In genomic region chr1:54266195-54266594, GRCh38 we compare ENCODE assay signal across 30 cellular contexts.
"Had no signal": no experiment of that assay in that cellular context is flagged by ENCODE, and none has a peak within 500 bp of the region (broad histone marks: within the 10 kb centered on the region; RNA-seq: fewer than 3 reads in every experiment).

No MANE protein-coding gene starts in this region.

- ATAC-seq: activated CD8-positive, alpha-beta memory T cell treated with anti-CD3 and anti-CD28 coated beads, Interleukin-2, amount 10 ng/mL, durations not matched to agents 7 days and 5 days; activated naive CD4-positive, alpha-beta T cell treated with anti-CD3 and anti-CD28 coated beads, Interleukin-2, amount 50 U/mL, for 72 hours; activated naive CD8-positive, alpha-beta T cell treated with anti-CD3 and anti-CD28 coated beads, Interleukin-2, amount 50 U/mL, for 24 hours; SK-N-SH treated with all-trans-retinoic acid at 6 μM for 48 hours had no signal

- H3K27me3 Mint-ChIP-seq: activated B cell treated with CpG ODN at 0.5 μM for 24 hours; activated CD4-positive, alpha-beta T cell treated with anti-CD3 and anti-CD28 coated beads, Interleukin-2, amount 10 ng/mL, durations not matched to agents 24 days and 14 days; activated CD8-positive, alpha-beta memory T cell treated with anti-CD3 and anti-CD28 coated beads, Interleukin-2, amount 10 ng/mL, durations not matched to agents 7 days and 5 days; activated naive CD8-positive, alpha-beta T cell treated with anti-CD3 and anti-CD28 coated beads, Interleukin-2, amount 50 U/mL, for 24 hours; activated T-cell treated with anti-CD3 and anti-CD28 coated beads, Interleukin-2, amount 50 U/mL, for 24 hours; central memory CD8-positive, alpha-beta T cell had no signal

- H3K36me3 Mint-ChIP-seq: activated CD8-positive, alpha-beta memory T cell treated with anti-CD3 and anti-CD28 coated beads, Interleukin-2, amount 10 ng/mL, durations not matched to agents 7 days and 5 days; activated naive CD4-positive, alpha-beta T cell treated with anti-CD3 and anti-CD28 coated beads, Interleukin-2, amount 50 U/mL, for 72 hours; brain had no signal

- H3K9me3 ChIP-seq: Peyer's patch, SJSA1 had no signal

- H3K27ac Mint-ChIP-seq: activated B cell treated with CpG ODN at 0.5 μM for 24 hours; activated CD4-positive, alpha-beta T cell treated with anti-CD3 and anti-CD28 coated beads, Interleukin-2, amount 10 ng/mL, durations not matched to agents 24 days and 14 days; activated CD8-positive, alpha-beta memory T cell treated with anti-CD3 and anti-CD28 coated beads, Interleukin-2, amount 10 ng/mL, durations not matched to agents 7 days and 5 days; activated naive CD4-positive, alpha-beta T cell treated with anti-CD3 and anti-CD28 coated beads, Interleukin-2, amount 50 U/mL, for 72 hours; activated naive CD8-positive, alpha-beta T cell treated with anti-CD3 and anti-CD28 coated beads, Interleukin-2, amount 50 U/mL, for 24 hours had no signal

- H3K27ac ChIP-seq: Peyer's patch, RWPE1, SJSA1 had no signal

- H3K9me3 Mint-ChIP-seq: activated B cell treated with CpG ODN at 0.5 μM for 24 hours; activated CD4-positive, alpha-beta T cell treated with anti-CD3 and anti-CD28 coated beads, Interleukin-2, amount 10 ng/mL, durations not matched to agents 24 days and 14 days; activated naive CD4-positive, alpha-beta T cell treated with anti-CD3 and anti-CD28 coated beads, Interleukin-2, amount 50 U/mL, for 72 hours; activated naive CD8-positive, alpha-beta T cell treated with anti-CD3 and anti-CD28 coated beads, Interleukin-2, amount 50 U/mL, for 24 hours; activated T-cell treated with anti-CD3 and anti-CD28 coated beads, Interleukin-2, amount 50 U/mL, for 24 hours; activated T-helper 1 cell treated with anti-CD3 and anti-CD28 coated beads, Interleukin-12 subunit alpha, Interleukin-12 subunit beta, Interleukin-2, Interleukin-4 antibody, amounts not matched to agents 30 ng/mL and 10 ng/mL and 1 ng/mL, durations not matched to agents 14 hours and 24 hours and 36 hours; brain; central memory CD8-positive, alpha-beta T cell had no signal

- H3K4me3 ChIP-seq: Peyer's patch, SJSA1 had no signal

- H3K27me3 ChIP-seq: Peyer's patch, SJSA1 had no signal

- DNase-seq: activated B cell treated with CpG ODN at 0.5 μM for 24 hours; activated CD4-positive, alpha-beta T cell treated with anti-CD3 and anti-CD28 coated beads for 1 hour; activated CD4-positive, alpha-beta T cell treated with anti-CD3 and anti-CD28 coated beads, Interleukin-2, amount 10 ng/mL, durations not matched to agents 24 days and 14 days; activated CD4-positive, alpha-beta T cell treated with anti-CD3 and anti-CD28 coated beads, Interleukin-2, amount 50 U/mL, for 48 hours; activated CD8-positive, alpha-beta memory T cell treated with anti-CD3 and anti-CD28 coated beads, Interleukin-2, amount 10 ng/mL, durations not matched to agents 7 days and 5 days; activated effector memory CD4-positive, alpha-beta T cell treated with Interleukin-2 at 50 U/mL for 16 hours; activated naive CD4-positive, alpha-beta T cell treated with Interleukin-2 at 50 U/mL for 16 hours; activated naive CD8-positive, alpha-beta T cell treated with anti-CD3 and anti-CD28 coated beads, Interleukin-2, amount 50 U/mL, for 24 hours; activated T-cell treated with anti-CD3 and anti-CD28 coated beads, Interleukin-2, amount 50 U/mL, for 24 hours; amniotic stem cell; MM.1S; NCI-H146; NCI-H187 treated with DMSO at 0.1 percent for 48 hours; NCI-H2081 treated with DMSO at 0.1 percent for 48 hours; NCI-H2171; NCI-H2227 treated with DMSO at 0.1 percent for 48 hours; NCI-H446 treated with DMSO at 0.1 percent for 48 hours; NCI-H524 treated with DMSO at 0.1 percent for 48 hours; NCI-H82; Peyer's patch; SHP77; SW 1271 had no signal

- FAIRE-seq: astrocyte had no signal

- H3K4me3 Mint-ChIP-seq: activated B cell treated with CpG ODN at 0.5 μM for 24 hours; activated CD4-positive, alpha-beta T cell treated with anti-CD3 and anti-CD28 coated beads, Interleukin-2, amount 10 ng/mL, durations not matched to agents 24 days and 14 days; activated CD8-positive, alpha-beta memory T cell treated with anti-CD3 and anti-CD28 coated beads, Interleukin-2, amount 10 ng/mL, durations not matched to agents 7 days and 5 days; activated naive CD8-positive, alpha-beta T cell treated with anti-CD3 and anti-CD28 coated beads, Interleukin-2, amount 50 U/mL, for 24 hours; activated T-cell treated with anti-CD3 and anti-CD28 coated beads, Interleukin-2, amount 50 U/mL, for 24 hours; activated T-helper 1 cell treated with anti-CD3 and anti-CD28 coated beads, Interleukin-12 subunit alpha, Interleukin-12 subunit beta, Interleukin-2, Interleukin-4 antibody, amounts not matched to agents 30 ng/mL and 10 ng/mL and 1 ng/mL, durations not matched to agents 14 hours and 24 hours and 36 hours; brain; central memory CD8-positive, alpha-beta T cell had no signal

- H3K4me1 ChIP-seq: SJSA1 had no signal

- H3K36me3 ChIP-seq: Peyer's patch had no signal

- H3K4me1 Mint-ChIP-seq: activated B cell treated with CpG ODN at 0.5 μM for 24 hours; activated naive CD8-positive, alpha-beta T cell treated with anti-CD3 and anti-CD28 coated beads, Interleukin-2, amount 50 U/mL, for 24 hours had no signal
